ENCODE assay signal across 1 cellular context in the genomic region with DNA sequence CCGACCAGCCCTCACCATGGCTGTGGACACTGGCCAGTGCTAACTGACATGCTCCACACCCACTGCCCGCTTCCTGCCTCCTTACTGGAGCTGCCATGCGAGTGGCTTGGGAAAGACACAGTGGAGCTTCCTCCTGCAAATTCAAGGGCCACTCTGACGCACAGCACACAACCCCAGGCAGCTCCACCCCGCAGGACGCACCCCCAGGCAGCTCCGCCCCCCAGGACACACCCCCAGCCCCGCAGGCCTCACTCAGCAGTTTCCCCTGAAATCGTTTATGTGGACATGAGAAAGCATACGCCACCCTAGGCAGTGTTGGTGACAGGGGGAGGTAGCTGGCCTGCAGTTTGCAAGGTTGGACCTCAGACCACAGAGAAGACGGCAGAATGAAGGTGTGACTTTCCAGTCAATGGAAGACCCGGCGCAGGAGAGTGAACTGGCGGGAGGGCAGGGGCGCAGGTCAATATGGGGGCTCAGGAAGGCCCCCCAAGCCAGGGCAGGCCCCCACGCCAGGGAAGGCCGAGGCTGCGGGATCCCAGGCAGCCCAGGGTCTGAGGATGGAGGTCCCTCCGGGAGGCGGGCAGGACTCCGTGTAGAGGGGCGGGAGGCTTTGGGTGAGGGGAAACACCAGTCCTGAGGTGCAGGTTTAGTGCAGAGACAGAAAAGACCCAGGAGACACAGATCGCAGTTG.
TF ChIP-seq lines count a peak whose summit lies in the region.

No MANE protein-coding gene starts in this region.

TF ChIP-seq in GM12878, 131 proteins besides CTCF, POLR2A, EP300 and RAD21 (continued from another document):
- TF ChIP-seq CBX5 (IDR thresholded peaks at IDR 0.05; ENCODE audit: low read depth), result no peak
